9 cellular contexts compared by ENCODE assay signal in the genomic region with DNA sequence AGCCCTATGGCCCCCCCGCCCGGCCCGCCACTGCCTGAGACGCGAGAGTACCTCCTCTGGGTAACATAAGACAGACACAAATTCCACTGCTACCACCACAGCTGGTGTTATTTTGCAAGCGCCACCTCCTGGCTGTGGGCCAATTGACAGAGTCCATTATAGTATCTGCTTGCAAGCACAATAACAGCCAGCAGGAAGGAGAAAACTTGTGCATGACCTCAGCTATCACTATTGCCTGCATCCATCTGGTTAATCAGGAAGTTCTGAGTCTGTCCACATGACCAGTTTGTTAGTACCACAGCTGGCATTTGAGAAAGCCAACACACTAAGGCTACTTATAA. TPM values are rescaled to one million over a fixed set of nuclear protein-coding genes. Genes with fewer than 3 reads are reported as not detected.
DNase-seq lines count a peak whose midpoint lies in the region; ATAC-seq and TF ChIP-seq lines count a peak whose summit lies in the region.
"Had no signal": no experiment of that assay in that cellular context is flagged by ENCODE, and none has a peak within 500 bp of the region (broad histone marks: within the 10 kb centered on the region; RNA-seq: fewer than 3 reads in every experiment).

No MANE protein-coding gene starts in this region.

- H3K9me3 ChIP-seq in BE2C = no peaks in the 10 kb centered on the region

- no peaks in the 10 kb centered on the region for H3K4me1 Mint-ChIP-seq in nephron progenitor cell

- TF ChIP-seq CTCF in BE2C (IDR thresholded peaks at IDR 0.05; ENCODE audit: low read depth, low read length) = 0 out of 2 replicates have a peak, but pooled peaks have one; percentile 6
- TF ChIP-seq CTCF in HFF-Myc (IDR thresholded peaks at IDR 0.05; ENCODE audit: low read depth, low read length, missing control alignments) = no peak
- no peak for TF ChIP-seq CTCF in nephron progenitor cell (IDR thresholded peaks at IDR 0.05)

- H3K9me3 Mint-ChIP-seq in nephron progenitor cell = peaks cover 75% of the 10 kb centered on the region
- H3K9me3 Mint-ChIP-seq: activated naive CD4-positive, alpha-beta T cell treated with anti-CD3 and anti-CD28 coated beads, Interleukin-2, amount 50 U/mL, for 24 hours had no signal

- no peak overlapping the region for H3K27ac Mint-ChIP-seq in nephron progenitor cell
- H3K27ac Mint-ChIP-seq: activated naive CD4-positive, alpha-beta T cell treated with anti-CD3 and anti-CD28 coated beads, Interleukin-2, amount 50 U/mL, for 24 hours had no signal

- no peaks in the 10 kb centered on the region for H3K36me3 Mint-ChIP-seq in nephron progenitor cell (ENCODE audit: low read depth)
- H3K36me3 Mint-ChIP-seq: activated naive CD4-positive, alpha-beta T cell treated with anti-CD3 and anti-CD28 coated beads, Interleukin-2, amount 50 U/mL, for 24 hours had no signal

- peak; percentile 90 for ATAC-seq in esophagus mucosa
- ATAC-seq in HG03280 (IDR thresholded peaks at IDR 0.05; ENCODE audit: unreplicated experiment) = no peak

- H3K27me3 Mint-ChIP-seq in nephron progenitor cell (ENCODE audit: low read depth, poor library complexity) = no peaks in the 10 kb centered on the region

- no peaks in the 10 kb centered on the region for H3K4me1 ChIP-seq in BE2C

- no peak overlapping the region for H3K4me3 Mint-ChIP-seq in nephron progenitor cell
- H3K4me3 Mint-ChIP-seq: activated naive CD4-positive, alpha-beta T cell treated with anti-CD3 and anti-CD28 coated beads, Interleukin-2, amount 50 U/mL, for 24 hours had no signal

- peak; percentile 69 for DNase-seq in BE2C
- DNase-seq in HFF-Myc (ENCODE audit: extremely low read depth, low read depth) = peak; percentile 3
- peak; percentile 63 for DNase-seq in OCI-M1 (lab: John Stamatoyannopoulos, UW)
- peak; percentile 32 for DNase-seq in pons (ENCODE audit: low spot score)
- no peak for DNase-seq in nephron progenitor cell
- no peak for DNase-seq in cerebellum (ENCODE audit: low spot score)

- no peaks in the 10 kb centered on the region for H3K36me3 ChIP-seq in BE2C

- H3K4me3 ChIP-seq in BE2C (ENCODE audit: low read depth, low read length) = no peak overlapping the region
- H3K4me3 ChIP-seq in HFF-Myc (replicated peaks; ENCODE audit: low read depth, low read length) = no peak overlapping the region

- H3K27me3 ChIP-seq in BE2C = no peaks in the 10 kb centered on the region

RNA-seq across cellular contexts. Expression of a gene that starts 25.3 kb away (rescaled TPM):
- not detected for polyA plus RNA-seq in BE2C (2012; ENCODE audit: insufficient read depth, insufficient read length, low read depth)
- total RNA-seq in esophagus mucosa (not detected), cerebellum (not detected)

RNA-seq across cellular contexts. Expression of a gene that starts 29.7 kb away (rescaled TPM):
- polyA plus RNA-seq in BE2C (2012; ENCODE audit: insufficient read depth, insufficient read length, low read depth) = 0.43 TPM
- total RNA-seq in esophagus mucosa (31.5 TPM), cerebellum (0.45 TPM)

RNA-seq across cellular contexts. Expression of a gene that starts 35.2 kb away (rescaled TPM):
- not detected for polyA plus RNA-seq in BE2C (2012; ENCODE audit: insufficient read depth, insufficient read length, low read depth)
- total RNA-seq in esophagus mucosa = not detected
- not detected for total RNA-seq in cerebellum

Comparison
In these comparisons a context has a peak if more than half of its experiments do, and no peak if none do; other contexts are left out.
1. DNase-seq: peak in BE2C (single experiment), HFF-Myc (single experiment), OCI-M1 (single experiment) and pons (single experiment); none in nephron progenitor cell (single experiment) and cerebellum (single experiment).
2. RNA of a gene that starts 29.7 kb away (total RNA-seq): 31.5 TPM in esophagus mucosa (single experiment); 0.45 TPM in cerebellum (single experiment); every median in the first group is over 10 times any median in the second.